Comparison of ENCODE assay signal across 1 cellular context in the genomic region with DNA sequence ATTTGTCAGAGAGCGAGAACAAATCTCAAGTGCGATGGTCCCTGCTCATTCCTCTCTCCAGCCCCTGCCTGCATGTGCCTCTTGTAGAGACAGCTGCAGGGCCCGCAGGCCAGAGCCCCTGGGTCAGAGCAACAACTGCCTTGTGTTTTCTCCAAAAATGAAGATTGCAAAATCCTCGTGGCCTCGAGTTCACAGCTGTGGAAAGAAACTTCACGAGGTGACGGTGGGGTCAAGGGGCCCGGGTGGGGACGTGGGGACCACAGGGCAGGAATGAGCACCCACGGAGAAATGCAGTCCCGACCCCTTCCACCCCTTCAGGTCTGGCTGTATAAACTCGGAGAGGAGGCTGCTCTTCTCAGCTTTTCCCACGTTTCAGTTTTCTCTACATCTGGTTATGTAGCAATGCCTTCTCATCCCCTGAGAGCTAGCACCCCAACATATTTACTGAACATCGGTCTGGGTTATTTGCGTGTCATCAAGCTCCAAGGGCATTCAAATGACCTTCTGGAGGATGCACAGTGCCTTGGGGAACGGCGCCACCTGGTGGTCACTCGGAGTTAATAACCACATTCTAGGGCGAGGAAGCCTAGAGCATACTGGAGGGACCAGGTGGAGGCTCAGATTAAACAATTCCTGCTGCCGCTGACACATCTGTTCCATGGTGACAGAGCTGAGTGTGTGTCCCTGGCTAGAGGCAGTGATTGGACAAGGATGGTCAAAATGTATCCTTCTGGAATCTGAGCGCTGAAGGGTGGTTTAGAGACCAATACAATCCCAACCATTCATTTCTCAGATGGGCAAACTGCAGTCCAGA.
TF ChIP-seq lines count a peak whose summit lies in the region.

No MANE protein-coding gene starts in this region.

TF ChIP-seq in SK-N-SH, 30 proteins besides CTCF, POLR2A, EP300 and RAD21:
- TF ChIP-seq SMC3 (IDR thresholded peaks at IDR 0.05; ENCODE audit: low read depth, low read length) (peak; percentile 98), FOXJ3 (CRISPR knock-in tag; IDR thresholded peaks at IDR 0.05) (peak; percentile 59; the same call in 1 of the 2 replicates), RCOR1 (IDR thresholded peaks at IDR 0.05; ENCODE audit: low read length) (0 out of 2 replicates have a peak, but pooled peaks have one; percentile 24), USF1 (IDR thresholded peaks at IDR 0.05; ENCODE audit: borderline replicate concordance, low read depth) (no peak)
